ENCODE assay signal across 8 cellular contexts in genomic region chr5:67246108-67246507, GRCh38. TPM values are rescaled to one million over a fixed set of nuclear protein-coding genes. Genes with fewer than 3 reads are reported as not detected.
A peak's percentile ranks its signal among the peaks of the same experiment; 100 is the strongest.
DNase-seq lines count a peak whose midpoint lies in the region; ATAC-seq, FAIRE-seq and TF ChIP-seq lines count a peak whose summit lies in the region.

No MANE protein-coding gene starts in this region.

- no TSS peak for BruUV-seq in Caco-2 (replicated peaks; lab: Mats Ljungman, UMichigan)

- H2AFZ ChIP-seq in keratinocyte (ENCODE audit: control insufficient read depth, low read length) = no peak overlapping the region

- no peaks in the 10 kb centered on the region for H3K4me1 ChIP-seq in Caco-2
- H3K4me1 ChIP-seq in keratinocyte (ENCODE audit: control insufficient read depth, extremely low read depth, insufficient read depth, low read length) = peaks cover 43% of the 10 kb centered on the region

- no peak overlapping the region for H3K9ac ChIP-seq in keratinocyte (ENCODE audit: control insufficient read depth, extremely low read depth, insufficient read depth, low read length)

- H3K9me3 Mint-ChIP-seq in Caco-2 (ENCODE audit: unreplicated experiment) (no peaks in the 10 kb centered on the region), HFFc6 (no peaks in the 10 kb centered on the region)

- dilution Hi-C loops in keratinocyte (cut with MboI; ENCODE audit: extremely low pct_ligation_motif_present, low sequenced_read_pairs) = no loop called here

- FAIRE-seq in keratinocyte (lab: Jason Lieb, UNC) = peak; percentile 84

- peak in 1 of 2 experiments; percentile 55 for DNase-seq in Caco-2
- peak; percentile 63 for DNase-seq in HFFc6
- peak; percentile 23 for DNase-seq in NCI-H82 treated with DMSO at 0.1 percent for 48 hours (lab: John Stamatoyannopoulos, UW; ENCODE audit: unreplicated experiment)
- DNase-seq in caudate nucleus (lab: John Stamatoyannopoulos, UW) = peak in 5 of 61 donors; percentile 5 to 54 (median 43)
- DNase-seq in keratinocyte (ENCODE audit: low read depth, low spot score) = peak; percentile 45
- no peak for DNase-seq in occipital lobe (lab: John Stamatoyannopoulos, UW)

- H3K36me3 Mint-ChIP-seq in Caco-2 (ENCODE audit: insufficient read depth, unreplicated experiment) (no peaks in the 10 kb centered on the region), HFFc6 (ENCODE audit: low read depth) (no peaks in the 10 kb centered on the region)

- ATAC-seq in HG02852 (IDR thresholded peaks at IDR 0.05; ENCODE audit: unreplicated experiment) = no peak

- peak overlapping the region; percentile 11 for H3K4me2 ChIP-seq in keratinocyte (ENCODE audit: control insufficient read depth, extremely low read depth, insufficient read depth, low read depth, low read length)

- intact Hi-C loops in Caco-2 (cut with micrococcal nuclease; ENCODE audit: unreplicated experiment) = loop anchor here (1.0 to 10.0 kb wide), 5 partner anchors 46 to 1021 kb away; no protein-coding TSS in a partner anchor

- H3K27me3 ChIP-seq in Caco-2 (replicated peaks; ENCODE audit: control insufficient read depth, insufficient read depth, low read length) (no peaks in the 10 kb centered on the region), keratinocyte (ENCODE audit: control insufficient read depth, extremely low read depth, insufficient read depth, low read length) (no peaks in the 10 kb centered on the region)

- H3K27me3 Mint-ChIP-seq in Caco-2 (ENCODE audit: insufficient read depth, unreplicated experiment) = no peaks in the 10 kb centered on the region
- no peaks in the 10 kb centered on the region for H3K27me3 Mint-ChIP-seq in HFFc6 (ENCODE audit: insufficient read depth)

- CTCF ChIA-PET in Caco-2 (lab: Charles Lee) = interaction anchor here (1.0 to 2.0 kb wide), 4 partner anchors 149 to 1026 kb away, joined by 3 to 8 read pairs (median 6); partner anchors contain the start of gene PIK3R1

- POLR2A ChIA-PET in Caco-2 (lab: Charles Lee) = no interaction called here

- H3K4me3 Mint-ChIP-seq in Caco-2 (ENCODE audit: unreplicated experiment) = no peak overlapping the region
- H3K4me3 Mint-ChIP-seq in HFFc6 = no peak overlapping the region

- H3K27ac ChIP-seq in caudate nucleus (ENCODE audit: low read depth, low read length) = peak overlapping the region; percentile 82
- H3K27ac ChIP-seq in keratinocyte (ENCODE audit: control insufficient read depth, insufficient read depth, low read length) = no peak overlapping the region
- peak overlapping the region; percentile 89 for H3K27ac ChIP-seq in temporal lobe (ENCODE audit: low read depth, low read length)

- H3K36me3 ChIP-seq in Caco-2 (ENCODE audit: control insufficient read depth, insufficient read depth, low read length) (no peaks in the 10 kb centered on the region), keratinocyte (ENCODE audit: control insufficient read depth in 2 of 2, extremely low read depth in 1 of 2, insufficient read depth in 2 of 2, low read length in 2 of 2) (no peaks in the 10 kb centered on the region)

- no peaks in the 10 kb centered on the region for H3K79me2 ChIP-seq in keratinocyte (ENCODE audit: control insufficient read depth, insufficient read depth, low read length)

- H3K27ac Mint-ChIP-seq in Caco-2 (ENCODE audit: unreplicated experiment) (no peak overlapping the region), HFFc6 (no peak overlapping the region)

- H3K9me1 ChIP-seq in keratinocyte (ENCODE audit: control insufficient read depth, extremely low read depth, insufficient read depth, low read length) = no peaks in the 10 kb centered on the region

- peaks cover 11% of the 10 kb centered on the region for H3K4me1 Mint-ChIP-seq in Caco-2 (ENCODE audit: low read depth, unreplicated experiment)
- H3K4me1 Mint-ChIP-seq in HFFc6 (ENCODE audit: low read depth) = peaks cover 2% of the 10 kb centered on the region; the same call in 1 of the 2 replicates

- no peaks in the 10 kb centered on the region for H3K9me3 ChIP-seq in Caco-2
- H3K9me3 ChIP-seq in keratinocyte (ENCODE audit: control insufficient read depth, low read depth, low read length) = no peaks in the 10 kb centered on the region

- TF ChIP-seq CTCF in Caco-2 (IDR thresholded peaks at IDR 0.05; ENCODE audit: insufficient read depth in 1 of 2, low read depth in 1 of 2, low read length in 1 of 2, severe bottlenecking in 1 of 2, unreplicated experiment in 1 of 2) (peak; percentile 57 to 65), HFFc6 (IDR thresholded peaks at IDR 0.05) (peak; percentile 95), keratinocyte (optimal IDR thresholded peaks at IDR 0.05 in 1 of 3, IDR thresholded peaks at IDR 0.05 in 1 of 3, conservative IDR thresholded peaks at IDR 0.05 in 1 of 3; ENCODE audit: extremely low read depth in 1 of 3, insufficient read depth in 2 of 3, low read length in 3 of 3) (peak in 2 of 3 experiments; percentile 46 to 54)

- no peaks in the 10 kb centered on the region for H4K20me1 ChIP-seq in keratinocyte (ENCODE audit: control insufficient read depth, extremely low read depth, insufficient read depth, low read length)

- H3K4me3 ChIP-seq in Caco-2 (ENCODE audit: low read depth, low read length) = no peak overlapping the region
- no peak overlapping the region for H3K4me3 ChIP-seq in keratinocyte (ENCODE audit: control insufficient read depth in 2 of 3, extremely low read depth in 1 of 3, insufficient read depth in 2 of 3, low read depth in 1 of 3, low read length in 3 of 3)

RNA-seq across cellular contexts. Expression of gene CD180, which starts 49.5 kb away (rescaled TPM):
- total RNA-seq in Caco-2 (2022) (not detected in 2 replicates), temporal lobe (0.25 TPM), occipital lobe (0.47 TPM)
- total RNA-seq in HFFc6 (2021; fragmentation: NEBNext Ultra II Directional; extraction: Animal tissue kit (Norgen Biotek cat#: 25700)) = not detected
- not detected in 3 replicates for polyA plus RNA-seq in keratinocyte
- polyA plus RNA-seq in keratinocyte (2011; ENCODE audit: low read depth) = not detected
- polyA plus RNA-seq in keratinocyte (2011; cell fraction: cytosol; rRNA removed) = not detected in 2 replicates
- not detected in 2 replicates for polyA plus RNA-seq in keratinocyte (2011; cell fraction: nucleus; rRNA removed)
- 0.03 TPM in 1 of 2 replicates, not detected in the other for polyA plus RNA-seq in keratinocyte (2012; ENCODE audit: low replicate concordance)
- polyA minus RNA-seq in keratinocyte = not detected in 3 replicates
- not detected for polyA minus RNA-seq in keratinocyte (2011; cell fraction: cytosol; rRNA and poly(A)+ RNA removed)
- polyA minus RNA-seq in keratinocyte (2011; cell fraction: nucleus; rRNA and poly(A)+ RNA removed) = not detected in 2 replicates
